ENCODE assay signal across 17 cellular contexts in the genomic region with DNA sequence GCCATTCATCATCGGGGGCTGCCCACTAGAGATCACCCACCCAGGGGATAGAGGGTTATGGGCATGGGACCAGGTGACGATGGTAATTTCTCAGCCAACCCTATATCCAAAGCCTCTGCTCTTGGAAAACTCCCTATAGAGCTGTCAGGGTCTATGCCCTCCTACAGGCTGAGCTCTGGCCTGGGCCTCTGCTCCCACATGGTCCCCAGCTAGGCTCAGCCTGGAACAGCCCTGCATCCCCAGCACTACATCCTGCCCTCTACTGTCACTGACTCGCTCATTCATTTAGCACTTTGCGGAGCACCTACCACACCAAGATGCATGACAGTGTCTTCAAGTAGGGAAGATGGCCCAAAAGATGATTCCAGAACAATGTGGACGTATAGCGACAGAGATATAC. TPM values are rescaled to one million over a fixed set of nuclear protein-coding genes. Genes with fewer than 3 reads are reported as not detected.
DNase-seq lines count a peak whose midpoint lies in the region; ATAC-seq, FAIRE-seq and TF ChIP-seq lines count a peak whose summit lies in the region.
"Had no signal": no experiment of that assay in that cellular context is flagged by ENCODE, and none has a peak within 500 bp of the region (broad histone marks: within the 10 kb centered on the region; RNA-seq: fewer than 3 reads in every experiment).

No MANE protein-coding gene starts in this region.

- peak overlapping the region; percentile 13 for H3K27ac ChIP-seq in RWPE2 (ENCODE audit: poor library complexity, severe bottlenecking)
- no peak overlapping the region for H3K27ac ChIP-seq in kidney (ENCODE audit: low read depth in 2 of 2, low read length in 2 of 2)
- H3K27ac ChIP-seq: RWPE1, SJSA1 had no signal

- no peak overlapping the region for H3K9ac ChIP-seq in kidney (ENCODE audit: low read length in 2 of 2)

- H3K27me3 Mint-ChIP-seq in activated CD4-positive, alpha-beta T cell treated with anti-CD3 and anti-CD28 coated beads, Interleukin-2, amount 10 ng/mL, durations not matched to agents 7 days and 5 days = no peaks in the 10 kb centered on the region
- H3K27me3 Mint-ChIP-seq in stimulated activated naive B cell treated with anti-CD40 and anti-IgM and Interleukin-4, amounts not matched to agents 10 μg/mL and 1 μg/mL and 100 μg/mL, for 72 hours = no peaks in the 10 kb centered on the region

- ATAC-seq in RWPE2 (ENCODE audit: low read depth) (no peak), HG03135 (IDR thresholded peaks at IDR 0.05; ENCODE audit: unreplicated experiment) (no peak)
- ATAC-seq in stimulated activated naive B cell treated with anti-CD40 and anti-IgM and Interleukin-4, amounts not matched to agents 10 μg/mL and 1 μg/mL and 100 μg/mL, for 72 hours (replicated peaks) = no peak

- no peak for TF ChIP-seq CTCF in RWPE2 (IDR thresholded peaks at IDR 0.05; ENCODE audit: poor library complexity, severe bottlenecking)
- TF ChIP-seq CTCF in kidney (IDR thresholded peaks at IDR 0.05; ENCODE audit: borderline replicate concordance, extremely low read depth, insufficient read depth) = no peak

- no peak overlapping the region for H3K4me3 Mint-ChIP-seq in activated CD4-positive, alpha-beta T cell treated with anti-CD3 and anti-CD28 coated beads, Interleukin-2, amount 10 ng/mL, durations not matched to agents 7 days and 5 days
- no peak overlapping the region for H3K4me3 Mint-ChIP-seq in stimulated activated naive B cell treated with anti-CD40 and anti-IgM and Interleukin-4, amounts not matched to agents 10 μg/mL and 1 μg/mL and 100 μg/mL, for 72 hours

- H3K36me3 ChIP-seq in RWPE2 (ENCODE audit: low read depth) (no peaks in the 10 kb centered on the region), kidney (ENCODE audit: control insufficient read depth in 1 of 2, insufficient read depth in 2 of 2, low read length in 2 of 2) (no peaks in the 10 kb centered on the region)
- H3K36me3 ChIP-seq: SJSA1 had no signal

- H3K36me3 Mint-ChIP-seq in activated CD4-positive, alpha-beta T cell treated with anti-CD3 and anti-CD28 coated beads, Interleukin-2, amount 10 ng/mL, durations not matched to agents 7 days and 5 days (ENCODE audit: low read depth) = no peaks in the 10 kb centered on the region
- no peaks in the 10 kb centered on the region for H3K36me3 Mint-ChIP-seq in stimulated activated naive B cell treated with anti-CD40 and anti-IgM and Interleukin-4, amounts not matched to agents 10 μg/mL and 1 μg/mL and 100 μg/mL, for 72 hours

- H3K4me3 ChIP-seq in RWPE2 (ENCODE audit: severe bottlenecking) (no peak overlapping the region), kidney (ENCODE audit: low read length in 2 of 2) (no peak overlapping the region)
- H3K4me3 ChIP-seq: SJSA1 had no signal

- H3K9me3 ChIP-seq in RWPE2 (ENCODE audit: severe bottlenecking) (no peaks in the 10 kb centered on the region), kidney (ENCODE audit: control insufficient read depth in 1 of 2, low read length in 2 of 2) (no peaks in the 10 kb centered on the region)
- H3K9me3 ChIP-seq: SJSA1 had no signal

- peak overlapping the region; percentile 42 for H3K27ac Mint-ChIP-seq in activated CD4-positive, alpha-beta T cell treated with anti-CD3 and anti-CD28 coated beads, Interleukin-2, amount 10 ng/mL, durations not matched to agents 7 days and 5 days
- peak overlapping the region; percentile 60 for H3K27ac Mint-ChIP-seq in stimulated activated naive B cell treated with anti-CD40 and anti-IgM and Interleukin-4, amounts not matched to agents 10 μg/mL and 1 μg/mL and 100 μg/mL, for 72 hours

- FAIRE-seq in kidney (lab: Jason Lieb, UNC) = no peak
- FAIRE-seq: G401.6, GM12891, GM19239 had no signal

- H3K4me1 ChIP-seq in RWPE2 (ENCODE audit: insufficient read depth, poor library complexity, severe bottlenecking) (peaks cover 6% of the 10 kb centered on the region), kidney (ENCODE audit: control insufficient read depth in 1 of 2, insufficient read depth in 1 of 2, low read depth in 1 of 2, low read length in 2 of 2) (no peaks in the 10 kb centered on the region)

- no peak for DNase-seq in activated CD4-positive, alpha-beta T cell treated with anti-CD3 and anti-CD28 coated beads, Interleukin-2, amount 10 ng/mL, durations not matched to agents 7 days and 5 days
- no peak for DNase-seq in activated CD4-positive, alpha-beta T cell treated with anti-CD3 and anti-CD28 coated beads for 1 hour
- no peak for DNase-seq in RWPE2 (ENCODE audit: low spot score)
- peak; percentile 27 for DNase-seq in kidney
- DNase-seq in stimulated activated naive B cell treated with anti-CD40 and anti-IgM and Interleukin-4, amounts not matched to agents 10 μg/mL and 1 μg/mL and 100 μg/mL, for 72 hours = no peak
- no peak for DNase-seq in dedifferentiated amniotic fluid mesenchymal stem cell (ENCODE audit: extremely low spot score)
- DNase-seq in NK-92 (lab: John Stamatoyannopoulos, UW; ENCODE audit: unreplicated experiment) = no peak
- DNase-seq: KG1, NCI-H1417 treated with DMSO at 0.1 percent for 48 hours, NCI-H2029, NCI-H510A had no signal

- POLR2A ChIA-PET in activated CD4-positive, alpha-beta T cell treated with anti-CD3 and anti-CD28 coated beads, Interleukin-2, amount 10 ng/mL, durations not matched to agents 7 days and 5 days (lab: Charles Lee) = no interaction called here

- CTCF ChIA-PET in activated CD4-positive, alpha-beta T cell treated with anti-CD3 and anti-CD28 coated beads, Interleukin-2, amount 10 ng/mL, durations not matched to agents 7 days and 5 days (lab: Charles Lee) = interaction anchor here (1.3 to 1.6 kb wide), 4 partner anchors 8 to 18 kb away, joined by 3 to 5 read pairs (median 4); no protein-coding TSS in a partner anchor

- peaks cover 41% of the 10 kb centered on the region for H3K4me1 Mint-ChIP-seq in activated CD4-positive, alpha-beta T cell treated with anti-CD3 and anti-CD28 coated beads, Interleukin-2, amount 10 ng/mL, durations not matched to agents 7 days and 5 days
- H3K4me1 Mint-ChIP-seq in stimulated activated naive B cell treated with anti-CD40 and anti-IgM and Interleukin-4, amounts not matched to agents 10 μg/mL and 1 μg/mL and 100 μg/mL, for 72 hours = peaks cover 26 to 60% of the 10 kb centered on the region in 2 donors

- H3K27me3 ChIP-seq in RWPE2 (ENCODE audit: insufficient read depth, poor library complexity, severe bottlenecking) = no peaks in the 10 kb centered on the region
- H3K27me3 ChIP-seq: SJSA1 had no signal

- no peaks in the 10 kb centered on the region for H3K9me3 Mint-ChIP-seq in activated CD4-positive, alpha-beta T cell treated with anti-CD3 and anti-CD28 coated beads, Interleukin-2, amount 10 ng/mL, durations not matched to agents 7 days and 5 days
- no peaks in the 10 kb centered on the region for H3K9me3 Mint-ChIP-seq in stimulated activated naive B cell treated with anti-CD40 and anti-IgM and Interleukin-4, amounts not matched to agents 10 μg/mL and 1 μg/mL and 100 μg/mL, for 72 hours

- intact Hi-C loops in kidney (cut with DNase I) = no loop called here

RNA-seq across cellular contexts. Expression of a gene that starts 45.0 kb away (rescaled TPM):
- not detected for total RNA-seq in activated CD4-positive, alpha-beta T cell treated with anti-CD3 and anti-CD28 coated beads, Interleukin-2, amount 10 ng/mL, durations not matched to agents 7 days and 5 days
- total RNA-seq in kidney = 1.8 TPM
- not detected for polyA plus RNA-seq in kidney (ENCODE audit: insufficient read depth, low read depth, low replicate concordance)
- total RNA-seq: SJSA1 had no signal
